In the genomic region with DNA sequence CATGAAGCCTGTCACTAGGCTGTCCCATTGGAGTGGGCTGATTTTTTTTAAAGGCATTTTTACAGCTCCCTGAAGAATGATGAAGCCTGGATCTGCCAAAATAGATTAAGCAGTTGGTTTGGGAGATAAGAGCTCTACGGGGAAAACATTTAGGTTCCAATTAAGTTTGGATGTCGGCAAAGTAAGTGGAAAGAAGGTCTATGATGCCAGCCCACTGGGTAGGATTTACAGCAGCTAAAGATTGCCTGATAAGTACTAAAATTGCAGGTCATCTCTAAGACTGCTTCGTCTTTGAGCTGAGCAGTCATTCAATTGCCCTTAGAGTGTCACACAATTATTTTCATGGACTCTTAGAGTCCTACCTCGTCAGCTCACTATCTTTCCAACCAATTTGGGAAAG, we compare ENCODE assay signal across 6 cellular contexts.
"Had no signal": no experiment of that assay in that cellular context is flagged by ENCODE, and none has a peak within 500 bp of the region (broad histone marks: within the 10 kb centered on the region; RNA-seq: fewer than 3 reads in every experiment).

No MANE protein-coding gene starts in this region.

- H2AFZ ChIP-seq: GM23248 had no signal

- H3K4me1 ChIP-seq: HAP-1 had no signal

- H3K9ac ChIP-seq: GM23248 had no signal

- DNase-seq: GM23248, GOT3, H7, KBM-7 had no signal

- H3K4me3 ChIP-seq: GM23248, HAP-1 had no signal

- H3K9me3 ChIP-seq: HAP-1 had no signal

- H3K27ac ChIP-seq: GM23248, HL-60 had no signal

- H3K36me3 ChIP-seq: HAP-1 had no signal
